Comparison of ENCODE assay signal across 7 cellular contexts in genomic region chr2:101474752-101475384, GRCh38. TPM values are rescaled to one million over a fixed set of nuclear protein-coding genes. Genes with fewer than 3 reads are reported as not detected.
DNase-seq lines count a peak whose midpoint lies in the region; ATAC-seq and TF ChIP-seq lines count a peak whose summit lies in the region.

RFX8 (minus strand) TSS chr2:101475112; CDS start chr2:101466848, 8,264 bp downstream.

- WGBS in esophagus squamous epithelium, 2 donors = 26 to 44% methylated on average over 7 to 11 of the region's 18 CpGs

- peak within 1 kb of the TSS; percentile 39 to 70 (median 48) for H3K4me3 ChIP-seq in esophagus squamous epithelium
- H3K4me3 ChIP-seq in tibial artery = peak within 1 kb of the TSS; percentile 58 to 59

- ATAC-seq in omental fat pad (ENCODE audit: low FRiP score) = peak; percentile 63
- no peak for ATAC-seq in GM19351 (IDR thresholded peaks at IDR 0.05; ENCODE audit: unreplicated experiment)
- no peak for ATAC-seq in GM21528 (IDR thresholded peaks at IDR 0.05; ENCODE audit: low FRiP score, unreplicated experiment)

- intact Hi-C loops in esophagus squamous epithelium (cut with DNase I) = no loop called here
- intact Hi-C loops in tibial artery (cut with DNase I; ENCODE audit: low total_unique reads) = no loop called here

- H3K9me3 ChIP-seq in esophagus squamous epithelium (no peaks in the 10 kb centered on the region), tibial artery (no peaks in the 10 kb centered on the region)

- peaks cover 0 to 23% (median 5%) of the 10 kb centered on the region in 3 donors for H3K4me1 ChIP-seq in esophagus squamous epithelium
- peaks cover 0 to 20% (median 10%) of the 10 kb centered on the region in 4 donors for H3K4me1 ChIP-seq in tibial artery

- DNase-seq in KG1 (lab: John Stamatoyannopoulos, UW) (peak; percentile 59), esophagus squamous epithelium (lab: John Stamatoyannopoulos, UW) (no peak), omental fat pad (ENCODE audit: low spot score) (no peak), tibial artery (no peak)
- peak; percentile 74 for DNase-seq in activated CD8-positive, alpha-beta memory T cell treated with anti-CD3 and anti-CD28 coated beads for 24 hours

- H3K27ac ChIP-seq in esophagus squamous epithelium (peak within 1 kb of the TSS; percentile 50 to 81 (median 76)), tibial artery (peak within 1 kb of the TSS; percentile 39 to 60)

- TF ChIP-seq CTCF in esophagus squamous epithelium (IDR thresholded peaks at IDR 0.05) (no peak), omental fat pad (IDR thresholded peaks at IDR 0.05) (no peak), tibial artery (IDR thresholded peaks at IDR 0.05) (no peak)

- TF ChIP-seq POLR2A in esophagus squamous epithelium (IDR thresholded peaks at IDR 0.05) = peak in 1 of 4 donors; percentile 12

- H3K36me3 ChIP-seq in esophagus squamous epithelium (no peaks in the 10 kb centered on the region), tibial artery (no peaks in the 10 kb centered on the region)

- peaks cover 0 to 20% (median 0%) of the 10 kb centered on the region in 4 donors for H3K27me3 ChIP-seq in esophagus squamous epithelium
- no peaks in the 10 kb centered on the region for H3K27me3 ChIP-seq in tibial artery

RNA-seq across cellular contexts. Expression of gene RFX8, which starts in this region (rescaled TPM):
- total RNA-seq in esophagus squamous epithelium (under 1 TPM in 1 of 4 donors, not detected in 3; 0.57 TPM), omental fat pad (1 to 10 TPM in 2 of 4 donors, not detected in 2; 2.6 to 3.9 TPM)

Comparison
In these comparisons a context has a peak if more than half of its experiments do, and no peak if none do; other contexts are left out.
1. DNase-seq: peak in KG1 (single experiment) and activated CD8-positive, alpha-beta memory T cell treated with anti-CD3 and anti-CD28 coated beads for 24 hours (single experiment); none in esophagus squamous epithelium (single experiment), omental fat pad (single experiment) and tibial artery (0 of 2).